ENCODE assay signal across 12 cellular contexts in genomic region chr6:36610041-36610440, GRCh38. TPM values are rescaled to one million over a fixed set of nuclear protein-coding genes. Genes with fewer than 3 reads are reported as not detected.
DNase-seq lines count a peak whose midpoint lies in the region; ATAC-seq, FAIRE-seq and TF ChIP-seq lines count a peak whose summit lies in the region.
"Had no signal": no experiment of that assay in that cellular context is flagged by ENCODE, and none has a peak within 500 bp of the region (broad histone marks: within the 10 kb centered on the region; RNA-seq: fewer than 3 reads in every experiment).

No MANE protein-coding gene starts in this region.

- H3K4me2 ChIP-seq in GM23248 (ENCODE audit: unreplicated experiment), result no peak overlapping the region

- ATAC-seq in Right ventricle myocardium inferior (no peak), GM21717 (IDR thresholded peaks at IDR 0.05; ENCODE audit: unreplicated experiment) (no peak)

- H2AFZ ChIP-seq in GM23248, result no peak overlapping the region

- FAIRE-seq in kidney (lab: Jason Lieb, UNC), result no peak
- FAIRE-seq: pancreas had no signal

- peaks cover 81% of the 10 kb centered on the region for H3K36me3 Mint-ChIP-seq in activated T-helper 2 cell treated with anti-CD3 and anti-CD28 coated beads, Interferon-gamma antibody, Interleukin-2, Interleukin-4, amounts not matched to agents 10 μg/mL and 5 μg/mL and 100 μg/mL, durations not matched to agents 14 hours and 24 hours and 36 hours (ENCODE audit: low read depth)

- no peak for TF ChIP-seq POLR2A in transverse colon (IDR thresholded peaks at IDR 0.05)

- H4K20me1 ChIP-seq in GM23248 (ENCODE audit: insufficient read depth), result peaks cover 10% of the 10 kb centered on the region

- H3K79me2 ChIP-seq in GM23248 (ENCODE audit: insufficient read depth), result peaks cover 37% of the 10 kb centered on the region

- WGBS in transverse colon (ENCODE audit: low coverage in 1 of 2), 2 donors, result 91 to 92% methylated on average over 5 to 9 of the region's 9 CpGs
- WGBS in GM23248 (ENCODE audit: low coverage in 1 of 2, low lambda C conversion rate in 2 of 2, missing lambda C conversion rate in 2 of 2), 2 experiments, result 89 to 90% methylated on average over 9 of the region's 9 CpGs

- H3K4me3 Mint-ChIP-seq in activated T-helper 2 cell treated with anti-CD3 and anti-CD28 coated beads, Interferon-gamma antibody, Interleukin-2, Interleukin-4, amounts not matched to agents 10 μg/mL and 5 μg/mL and 100 μg/mL, durations not matched to agents 14 hours and 24 hours and 36 hours (ENCODE audit: low read depth), result no peak overlapping the region

- H3K9me3 Mint-ChIP-seq in activated T-helper 2 cell treated with anti-CD3 and anti-CD28 coated beads, Interferon-gamma antibody, Interleukin-2, Interleukin-4, amounts not matched to agents 10 μg/mL and 5 μg/mL and 100 μg/mL, durations not matched to agents 14 hours and 24 hours and 36 hours, result no peaks in the 10 kb centered on the region

- H3K4me1 ChIP-seq in cardiac muscle cell (ENCODE audit: low read depth) (peaks cover 28% of the 10 kb centered on the region), transverse colon (peaks cover 27 to 51% (median 39%) of the 10 kb centered on the region in 4 donors), kidney (ENCODE audit: control insufficient read depth in 1 of 2, insufficient read depth in 1 of 2, low read depth in 1 of 2, low read length in 2 of 2) (peaks cover 0 to 5% of the 10 kb centered on the region in 2 donors), GM23248 (ENCODE audit: insufficient read depth) (peaks cover 11% of the 10 kb centered on the region)

- no peak for TF ChIP-seq EP300 in transverse colon (IDR thresholded peaks at IDR 0.05; ENCODE audit: low read depth)

- peaks cover 21% of the 10 kb centered on the region for H3K4me1 Mint-ChIP-seq in activated T-helper 2 cell treated with anti-CD3 and anti-CD28 coated beads, Interferon-gamma antibody, Interleukin-2, Interleukin-4, amounts not matched to agents 10 μg/mL and 5 μg/mL and 100 μg/mL, durations not matched to agents 14 hours and 24 hours and 36 hours (ENCODE audit: low read depth)

- no peak for TF ChIP-seq CTCF in cardiac muscle cell (IDR thresholded peaks at IDR 0.05; ENCODE audit: low read depth, low read length)
- no peak for TF ChIP-seq CTCF in transverse colon (IDR thresholded peaks at IDR 0.05)
- TF ChIP-seq CTCF in kidney (IDR thresholded peaks at IDR 0.05; ENCODE audit: borderline replicate concordance, extremely low read depth, insufficient read depth), result no peak

- H3K9me2 ChIP-seq in GM23248 (ENCODE audit: insufficient read depth), result no peaks in the 10 kb centered on the region

- H3K4me3 ChIP-seq in cardiac muscle cell, result no peak overlapping the region
- H3K4me3 ChIP-seq in transverse colon, result no peak overlapping the region
- no peak overlapping the region for H3K4me3 ChIP-seq in kidney (ENCODE audit: low read length in 2 of 2)
- no peak overlapping the region for H3K4me3 ChIP-seq in GM23248
- H3K4me3 ChIP-seq: pancreas had no signal

- intact Hi-C loops in Right ventricle myocardium inferior (cut with DNase I), result no loop called here
- intact Hi-C loops in activated T-helper 2 cell treated with anti-CD3 and anti-CD28 coated beads, Interferon-gamma antibody, Interleukin-2, Interleukin-4, amounts not matched to agents 10 μg/mL and 5 μg/mL and 100 μg/mL, durations not matched to agents 14 hours and 24 hours and 36 hours (cut with micrococcal nuclease), result no loop called here
- intact Hi-C loops in transverse colon (cut with DNase I; ENCODE audit: low total_unique reads), result no loop called here
- intact Hi-C loops in kidney (cut with DNase I), result loop anchor here (10.0 kb wide), 1 partner anchor 145 kb away; no protein-coding TSS in a partner anchor

- no peaks in the 10 kb centered on the region for H3K27me3 Mint-ChIP-seq in activated T-helper 2 cell treated with anti-CD3 and anti-CD28 coated beads, Interferon-gamma antibody, Interleukin-2, Interleukin-4, amounts not matched to agents 10 μg/mL and 5 μg/mL and 100 μg/mL, durations not matched to agents 14 hours and 24 hours and 36 hours (ENCODE audit: low read depth)

- H3K27ac ChIP-seq in cardiac muscle cell (peak overlapping the region; percentile 67), transverse colon (peak overlapping the region in 3 of 4 donors; percentile 45 to 64 (median 53)), kidney (ENCODE audit: low read depth in 2 of 2, low read length in 2 of 2) (no peak overlapping the region), GM23248 (no peak overlapping the region)

- peaks cover 43% of the 10 kb centered on the region for H3K36me3 ChIP-seq in cardiac muscle cell
- peaks cover 0 to 30% (median 8%) of the 10 kb centered on the region in 4 donors for H3K36me3 ChIP-seq in transverse colon
- peaks cover 15 to 27% of the 10 kb centered on the region in 2 donors for H3K36me3 ChIP-seq in kidney (ENCODE audit: control insufficient read depth in 1 of 2, insufficient read depth in 2 of 2, low read length in 2 of 2)
- H3K36me3 ChIP-seq in GM23248 (ENCODE audit: low read depth), result peaks cover 35% of the 10 kb centered on the region

- in situ Hi-C loops in transverse colon (cut with MboI; ENCODE audit: low pct_ligation_motif_present in 1 of 4, low pct_unique_long_range_greater_than_20kb in 1 of 4, low sequenced_read_pairs in 3 of 4) (loop anchor here in 2 of 4 donors (10.0 to 25.0 kb wide), 2 partner anchors 145 to 152 kb away; no protein-coding TSS in a partner anchor), GM23248 (cut with MboI) (loop anchor here (10.0 kb wide), 1 partner anchor 115 kb away; no protein-coding TSS in a partner anchor)

- H3K27ac Mint-ChIP-seq in activated T-helper 2 cell treated with anti-CD3 and anti-CD28 coated beads, Interferon-gamma antibody, Interleukin-2, Interleukin-4, amounts not matched to agents 10 μg/mL and 5 μg/mL and 100 μg/mL, durations not matched to agents 14 hours and 24 hours and 36 hours, result peak overlapping the region; percentile 73

- DNase-seq in cardiac muscle cell (ENCODE audit: low read depth in 1 of 2, low spot score in 1 of 2) (no peak), Right ventricle myocardium inferior (ENCODE audit: missing footprints) (no peak), mesenteric fat pad (ENCODE audit: low spot score) (peak; percentile 41), transverse colon (no peak), kidney (no peak), GM23248 (no peak)
- DNase-seq in activated T-helper 2 cell treated with anti-CD3 and anti-CD28 coated beads, Interferon-gamma antibody, Interleukin-2, Interleukin-4, amounts not matched to agents 10 μg/mL and 5 μg/mL and 100 μg/mL, durations not matched to agents 14 hours and 24 hours and 36 hours (ENCODE audit: low spot score), result no peak
- DNase-seq: anterior cingulate cortex, mammary epithelial cell, NCI-H187 had no signal

- H3K9me3 ChIP-seq in cardiac muscle cell (ENCODE audit: low read depth) (no peaks in the 10 kb centered on the region), transverse colon (no peaks in the 10 kb centered on the region), kidney (ENCODE audit: control insufficient read depth in 1 of 2, low read length in 2 of 2) (no peaks in the 10 kb centered on the region), GM23248 (ENCODE audit: low read depth) (no peaks in the 10 kb centered on the region)
- H3K9me3 ChIP-seq: pancreas had no signal

- peaks cover 95% of the 10 kb centered on the region for H3F3A ChIP-seq in GM23248 (ENCODE audit: insufficient read depth)

- H3K27me3 ChIP-seq in cardiac muscle cell, result no peaks in the 10 kb centered on the region
- H3K27me3 ChIP-seq in transverse colon, result no peaks in the 10 kb centered on the region
- no peaks in the 10 kb centered on the region for H3K27me3 ChIP-seq in GM23248 (replicated peaks; ENCODE audit: insufficient read depth)
- H3K27me3 ChIP-seq: pancreas had no signal

- H3K9ac ChIP-seq in kidney (ENCODE audit: low read length in 2 of 2), result no peak overlapping the region
- H3K9ac ChIP-seq in GM23248, result no peak overlapping the region

RNA-seq across cellular contexts. Expression of gene SRSF3, which starts 15.9 kb away (rescaled TPM):
- 122 and 127 TPM in 2 replicates for total RNA-seq in cardiac muscle cell
- 160 and 184 TPM in 2 replicates for polyA plus RNA-seq in cardiac muscle cell
- total RNA-seq in Right ventricle myocardium inferior, result 119 TPM
- 512 and 541 TPM in 2 replicates for total RNA-seq in activated T-helper 2 cell treated with anti-CD3 and anti-CD28 coated beads, Interferon-gamma antibody, Interleukin-2, Interleukin-4, amounts not matched to agents 10 μg/mL and 5 μg/mL and 100 μg/mL, durations not matched to agents 14 hours and 24 hours and 36 hours
- 214 TPM for total RNA-seq in mesenteric fat pad
- 100 to 1,000 TPM; 110 to 177 (median 144) TPM for total RNA-seq in transverse colon
- total RNA-seq in kidney, result 257 TPM
- polyA plus RNA-seq in kidney (ENCODE audit: insufficient read depth, low read depth, low replicate concordance), result 222 TPM
- total RNA-seq in GM23248 (2014; rRNA removed; shearing (Covaris generic)), result 141 and 171 TPM in 2 replicates
- 238 and 243 TPM in 2 replicates for polyA plus RNA-seq in GM23248 (2016; fragmentation: Nextera tagmentation; extraction: Ambion mirVana)

Comparison
In these comparisons a context has a peak if more than half of its experiments do, and no peak if none do; other contexts are left out.
1. H3K27ac ChIP-seq: peak in cardiac muscle cell (single experiment) and transverse colon (3 of 4); none in kidney (0 of 2) and GM23248 (single experiment).